Comparison of ENCODE assay signal across 31 cellular contexts in genomic region chr5:106080540-106080939, GRCh38.
"Had no signal": no experiment of that assay in that cellular context is flagged by ENCODE, and none has a peak within 500 bp of the region (broad histone marks: within the 10 kb centered on the region; RNA-seq: fewer than 3 reads in every experiment).

No MANE protein-coding gene starts in this region.

- H3K9me3 ChIP-seq: ascending aorta, breast epithelium, colonic mucosa, esophagus squamous epithelium had no signal

- H3K4me1 ChIP-seq: ascending aorta, breast epithelium, colonic mucosa, esophagus squamous epithelium had no signal

- H3K27me3 ChIP-seq: ascending aorta, breast epithelium, cardiac muscle cell, colonic mucosa, esophagus squamous epithelium had no signal

- H3K36me3 ChIP-seq: ascending aorta, breast epithelium, cardiac muscle cell, colonic mucosa, esophagus squamous epithelium had no signal

- DNase-seq: activated CD4-positive, alpha-beta memory T cell treated with anti-CD3 and anti-CD28 coated beads for 36 hours; activated CD4-positive, alpha-beta T cell treated with anti-CD3 and anti-CD28 coated beads for 36 hours; activated CD4-positive, alpha-beta T cell treated with anti-CD3 and anti-CD28 coated beads, Interleukin-2, amount 10 ng/mL, durations not matched to agents 24 days and 14 days; activated CD4-positive, CD25-positive, alpha-beta regulatory T cell; activated CD4-positive, CD25-positive, alpha-beta regulatory T cell treated with anti-CD3 and anti-CD28 coated beads, Interleukin-2, amount 50 U/mL, for 72 hours; activated CD8-positive, alpha-beta memory T cell treated with anti-CD3 and anti-CD28 coated beads, Interleukin-2, amount 10 ng/mL, durations not matched to agents 7 days and 5 days; activated CD8-positive, alpha-beta memory T cell treated with anti-CD3 and anti-CD28 coated beads, Interleukin-2, amount 50 U/mL, for 4 hours; activated CD8-positive, alpha-beta T cell treated with anti-CD3 and anti-CD28 coated beads, Interleukin-2, amount 10 ng/mL, durations not matched to agents 7 days and 5 days; activated effector memory CD4-positive, alpha-beta T cell treated with anti-CD3 and anti-CD28 coated beads, Interleukin-2, amount 50 U/mL, for 16 hours; activated naive CD4-positive, alpha-beta T cell treated with anti-CD3 and anti-CD28 coated beads for 36 hours; activated naive CD8-positive, alpha-beta T cell treated with anti-CD3 and anti-CD28 coated beads, Interleukin-2, amount 10 ng/mL, durations not matched to agents 7 days and 5 days; activated T-cell treated with anti-CD3 and anti-CD28 coated beads, Interleukin-2, amount 50 U/mL, for 1 hour; activated T-cell treated with anti-CD3 and anti-CD28 coated beads, Interleukin-2, amount 50 U/mL, for 48 hours; central memory CD4-positive, alpha-beta T cell; cerebellar nuclear complex; colonic mucosa; effector CD8-positive, alpha-beta T cell; esophagus squamous epithelium; head of caudate nucleus; T-helper 1 cell; T-helper 17 cell; T1000 had no signal

- H3K27ac Mint-ChIP-seq: activated CD4-positive, alpha-beta memory T cell treated with anti-CD3 and anti-CD28 coated beads for 36 hours; activated CD4-positive, alpha-beta T cell treated with anti-CD3 and anti-CD28 coated beads for 36 hours; activated CD4-positive, alpha-beta T cell treated with anti-CD3 and anti-CD28 coated beads, Interleukin-2, amount 10 ng/mL, durations not matched to agents 24 days and 14 days; activated CD8-positive, alpha-beta memory T cell treated with anti-CD3 and anti-CD28 coated beads, Interleukin-2, amount 10 ng/mL, durations not matched to agents 7 days and 5 days; activated CD8-positive, alpha-beta T cell treated with anti-CD3 and anti-CD28 coated beads, Interleukin-2, amount 10 ng/mL, durations not matched to agents 7 days and 5 days; activated naive CD4-positive, alpha-beta T cell treated with anti-CD3 and anti-CD28 coated beads for 36 hours; activated naive CD4-positive, alpha-beta T cell treated with anti-CD3 and anti-CD28 coated beads, Interleukin-2, amount 50 U/mL, for 24 hours; activated naive CD8-positive, alpha-beta T cell treated with anti-CD3 and anti-CD28 coated beads, Interleukin-2, amount 10 ng/mL, durations not matched to agents 7 days and 5 days; activated T-helper 1 cell treated with anti-CD3 and anti-CD28 coated beads, Interleukin-12 subunit alpha, Interleukin-12 subunit beta, Interleukin-2, Interleukin-4 antibody, amounts not matched to agents 30 ng/mL and 10 ng/mL and 1 ng/mL, durations not matched to agents 14 hours and 24 hours and 36 hours; activated T-helper 2 cell treated with anti-CD3 and anti-CD28 coated beads, Interferon-gamma antibody, Interleukin-2, Interleukin-4, amounts not matched to agents 10 μg/mL and 5 μg/mL and 100 μg/mL, durations not matched to agents 14 hours and 24 hours and 36 hours; brain; T-helper 17 cell; T-helper 2 cell treated with Interferon-gamma antibody and Interleukin-4, amounts not matched to agents 5 μg/mL and 100 μg/mL, for 36 hours had no signal

- H3K27me3 Mint-ChIP-seq: activated CD4-positive, alpha-beta memory T cell treated with anti-CD3 and anti-CD28 coated beads for 36 hours; activated CD4-positive, alpha-beta T cell treated with anti-CD3 and anti-CD28 coated beads for 36 hours; activated CD4-positive, alpha-beta T cell treated with anti-CD3 and anti-CD28 coated beads, Interleukin-2, amount 10 ng/mL, durations not matched to agents 24 days and 14 days; activated CD8-positive, alpha-beta memory T cell treated with anti-CD3 and anti-CD28 coated beads, Interleukin-2, amount 10 ng/mL, durations not matched to agents 7 days and 5 days; activated naive CD4-positive, alpha-beta T cell treated with anti-CD3 and anti-CD28 coated beads, Interleukin-2, amount 50 U/mL, for 24 hours; activated naive CD8-positive, alpha-beta T cell treated with anti-CD3 and anti-CD28 coated beads, Interleukin-2, amount 10 ng/mL, durations not matched to agents 7 days and 5 days; T-helper 17 cell had no signal

- H3K36me3 Mint-ChIP-seq: activated CD4-positive, alpha-beta memory T cell treated with anti-CD3 and anti-CD28 coated beads for 36 hours; activated CD8-positive, alpha-beta memory T cell treated with anti-CD3 and anti-CD28 coated beads, Interleukin-2, amount 10 ng/mL, durations not matched to agents 7 days and 5 days; activated naive CD4-positive, alpha-beta T cell treated with anti-CD3 and anti-CD28 coated beads, Interleukin-2, amount 50 U/mL, for 24 hours; activated naive CD8-positive, alpha-beta T cell treated with anti-CD3 and anti-CD28 coated beads, Interleukin-2, amount 10 ng/mL, durations not matched to agents 7 days and 5 days; brain had no signal

- H3K4me3 ChIP-seq: ascending aorta, breast epithelium, cardiac muscle cell, colonic mucosa, esophagus squamous epithelium had no signal

- H3K27ac ChIP-seq: ascending aorta, breast epithelium, cardiac muscle cell, colonic mucosa, epithelial cell of prostate, esophagus squamous epithelium had no signal

- H3K9me3 Mint-ChIP-seq: activated CD4-positive, alpha-beta T cell treated with anti-CD3 and anti-CD28 coated beads, Interleukin-2, amount 10 ng/mL, durations not matched to agents 24 days and 14 days; activated naive CD4-positive, alpha-beta T cell treated with anti-CD3 and anti-CD28 coated beads for 36 hours; activated naive CD4-positive, alpha-beta T cell treated with anti-CD3 and anti-CD28 coated beads, Interleukin-2, amount 50 U/mL, for 24 hours; activated naive CD8-positive, alpha-beta T cell treated with anti-CD3 and anti-CD28 coated beads, Interleukin-2, amount 10 ng/mL, durations not matched to agents 7 days and 5 days; activated T-helper 1 cell treated with anti-CD3 and anti-CD28 coated beads, Interleukin-12 subunit alpha, Interleukin-12 subunit beta, Interleukin-2, Interleukin-4 antibody, amounts not matched to agents 30 ng/mL and 10 ng/mL and 1 ng/mL, durations not matched to agents 14 hours and 24 hours and 36 hours; activated T-helper 2 cell treated with anti-CD3 and anti-CD28 coated beads, Interferon-gamma antibody, Interleukin-2, Interleukin-4, amounts not matched to agents 10 μg/mL and 5 μg/mL and 100 μg/mL, durations not matched to agents 14 hours and 24 hours and 36 hours; brain; T-helper 2 cell treated with Interferon-gamma antibody and Interleukin-4, amounts not matched to agents 5 μg/mL and 100 μg/mL, for 36 hours had no signal

- H3K4me3 Mint-ChIP-seq: activated CD4-positive, alpha-beta memory T cell treated with anti-CD3 and anti-CD28 coated beads for 36 hours; activated CD4-positive, alpha-beta T cell treated with anti-CD3 and anti-CD28 coated beads for 36 hours; activated CD4-positive, alpha-beta T cell treated with anti-CD3 and anti-CD28 coated beads, Interleukin-2, amount 10 ng/mL, durations not matched to agents 24 days and 14 days; activated CD8-positive, alpha-beta memory T cell treated with anti-CD3 and anti-CD28 coated beads, Interleukin-2, amount 10 ng/mL, durations not matched to agents 7 days and 5 days; activated CD8-positive, alpha-beta T cell treated with anti-CD3 and anti-CD28 coated beads, Interleukin-2, amount 10 ng/mL, durations not matched to agents 7 days and 5 days; activated naive CD4-positive, alpha-beta T cell treated with anti-CD3 and anti-CD28 coated beads for 36 hours; activated naive CD4-positive, alpha-beta T cell treated with anti-CD3 and anti-CD28 coated beads, Interleukin-2, amount 50 U/mL, for 24 hours; activated naive CD8-positive, alpha-beta T cell treated with anti-CD3 and anti-CD28 coated beads, Interleukin-2, amount 10 ng/mL, durations not matched to agents 7 days and 5 days; activated T-helper 1 cell treated with anti-CD3 and anti-CD28 coated beads, Interleukin-12 subunit alpha, Interleukin-12 subunit beta, Interleukin-2, Interleukin-4 antibody, amounts not matched to agents 30 ng/mL and 10 ng/mL and 1 ng/mL, durations not matched to agents 14 hours and 24 hours and 36 hours; brain; T-helper 17 cell; T-helper 2 cell treated with Interferon-gamma antibody and Interleukin-4, amounts not matched to agents 5 μg/mL and 100 μg/mL, for 36 hours had no signal

- ATAC-seq: activated CD4-positive, alpha-beta T cell treated with anti-CD3 and anti-CD28 coated beads for 36 hours; activated CD8-positive, alpha-beta memory T cell treated with anti-CD3 and anti-CD28 coated beads, Interleukin-2, amount 10 ng/mL, durations not matched to agents 7 days and 5 days; activated CD8-positive, alpha-beta T cell treated with anti-CD3 and anti-CD28 coated beads, Interleukin-2, amount 10 ng/mL, durations not matched to agents 7 days and 5 days; T-helper 17 cell had no signal

- H3K4me1 Mint-ChIP-seq: activated CD4-positive, alpha-beta T cell treated with anti-CD3 and anti-CD28 coated beads for 36 hours; activated CD4-positive, alpha-beta T cell treated with anti-CD3 and anti-CD28 coated beads, Interleukin-2, amount 10 ng/mL, durations not matched to agents 24 days and 14 days; activated CD8-positive, alpha-beta memory T cell treated with anti-CD3 and anti-CD28 coated beads, Interleukin-2, amount 10 ng/mL, durations not matched to agents 7 days and 5 days; activated naive CD4-positive, alpha-beta T cell treated with anti-CD3 and anti-CD28 coated beads, Interleukin-2, amount 50 U/mL, for 24 hours; activated naive CD8-positive, alpha-beta T cell treated with anti-CD3 and anti-CD28 coated beads, Interleukin-2, amount 10 ng/mL, durations not matched to agents 7 days and 5 days; T-helper 17 cell had no signal
